Comparison of ENCODE assay signal across 8 cellular contexts in genomic region chr1:120356170-120356569, GRCh38. TPM values are rescaled to one million over a fixed set of nuclear protein-coding genes. Genes with fewer than 3 reads are reported as not detected.
A peak's percentile ranks its signal among the peaks of the same experiment; 100 is the strongest.
DNase-seq lines count a peak whose midpoint lies in the region; ATAC-seq, FAIRE-seq and TF ChIP-seq lines count a peak whose summit lies in the region.
"Not testable (repeated sequence)": the region's sequence is repeated elsewhere in the genome, so short reads cannot be mapped to it uniquely, and the experiment has no call there.

No MANE protein-coding gene starts in this region.

- in situ Hi-C loops in ACHN (cut with HindIII; ENCODE audit: low pct_ligation_motif_present, low pct_unique_long_range_greater_than_20kb, low sequenced_read_pairs): not testable (repeated sequence)

- not testable (repeated sequence) for H2BK12ac ChIP-seq in H1 (ENCODE audit: low read depth, low read length)

- intact Hi-C loops in left colon (cut with DNase I, micrococcal nuclease): not testable (repeated sequence)

- H2AFZ ChIP-seq in H1 (ENCODE audit: low read length): not testable (repeated sequence)

- H3K23me2 ChIP-seq in H1 (ENCODE audit: low read depth, low read length): not testable (repeated sequence)

- H2BK20ac ChIP-seq in H1 (ENCODE audit: low read length): not testable (repeated sequence)

- FAIRE-seq in H1 (lab: Jason Lieb, UNC): not testable (repeated sequence)

- POLR2A ChIA-PET in GM10248 (lab: Yijun Ruan, JAX); H1 (lab: Charles Lee; ENCODE audit: partially characterized antibody): not testable (repeated sequence)

- H4K8ac ChIP-seq in H1 (ENCODE audit: extremely low read depth, insufficient read depth, low read length): not testable (repeated sequence)

- H4K91ac ChIP-seq in H1 (replicated peaks; ENCODE audit: insufficient read length, low read length): not testable (repeated sequence)

- not testable (repeated sequence) for H2AK5ac ChIP-seq in H1 (ENCODE audit: low read depth, low read length)

- not testable (repeated sequence) for H3K4me1 ChIP-seq in H1 (replicated peaks in 1 of 4; ENCODE audit: control insufficient read depth in 3 of 4, insufficient read depth in 4 of 4, low read length in 3 of 4)

- CTCF ChIA-PET in GM10248 (lab: Yijun Ruan, JAX); H1 (lab: Charles Lee; ENCODE audit: partially characterized antibody): not testable (repeated sequence)

- not testable (repeated sequence) for H3K4me2 ChIP-seq in H1 (ENCODE audit: insufficient read depth in 1 of 2, low read depth in 2 of 2, low read length in 2 of 2)

- not testable (repeated sequence) for H3K79me1 ChIP-seq in H1 (ENCODE audit: low read depth, low read length)

- not testable (repeated sequence) for H3K36me3 ChIP-seq in H1 (ENCODE audit: control insufficient read depth in 2 of 4, insufficient read depth in 4 of 4, low read length in 3 of 4)

- H3K79me2 ChIP-seq in H1 (ENCODE audit: control insufficient read depth in 1 of 2, insufficient read depth in 2 of 2, low read length in 2 of 2): not testable (repeated sequence)

- TF ChIP-seq CTCF in GM10248 (IDR thresholded peaks at IDR 0.05; ENCODE audit: control extremely low read depth, extremely low read depth, low read depth, missing control alignments) (peak; percentile 15), H1 (IDR thresholded peaks at IDR 0.05; ENCODE audit: control extremely low read depth in 1 of 3, insufficient read depth in 1 of 3, low read depth in 1 of 3, low read length in 3 of 3) (peak in 1 of 3 experiments; percentile 25; a peak in 1 of 4 replicates)

- H2BK5ac ChIP-seq in H1 (ENCODE audit: low read depth, low read length): not testable (repeated sequence)

- not testable (repeated sequence) for H3K4ac ChIP-seq in H1 (replicated peaks; ENCODE audit: insufficient read length, low read depth, low read length)

- DNase-seq in ACHN (peak; percentile 6), NAMALWA (ENCODE audit: low spot score) (peak; percentile 37), SHP77 (lab: John Stamatoyannopoulos, UW) (peak; percentile 41 to 60), left colon (peak; percentile 15 to 22), renal cortical epithelial cell (ENCODE audit: low read depth) (peak; percentile 32)
- DNase-seq in GM10248 (ENCODE audit: extremely low spot score); H1 (ENCODE audit: low read depth in 1 of 2, low spot score in 2 of 2): not testable (repeated sequence)
- DNase-seq in activated CD8-positive, alpha-beta memory T cell treated with anti-CD3 and anti-CD28 coated beads, Interleukin-2, amount 50 U/mL, for 48 hours: peak; percentile 41

- peak; percentile 21 to 33; a peak in 3 of 4 replicates for TF ChIP-seq RAD21 in H1 (IDR thresholded peaks at IDR 0.05 in 1 of 2, conservative IDR thresholded peaks at IDR 0.05 in 1 of 2; ENCODE audit: low read depth in 2 of 2, low read length in 2 of 2)

- not testable (repeated sequence) for H3K27me3 ChIP-seq in H1 (replicated peaks in 1 of 4; ENCODE audit: control insufficient read depth in 3 of 4, extremely low read depth in 1 of 4, insufficient read depth in 3 of 4, low read length in 3 of 4)

- H3K23ac ChIP-seq in H1 (ENCODE audit: insufficient read length): not testable (repeated sequence)

- not testable (repeated sequence) for H3K27ac ChIP-seq in H1 (ENCODE audit: low read depth, low read length)

- ATAC-seq in left colon: not testable (repeated sequence)

- H3K56ac ChIP-seq in H1 (replicated peaks; ENCODE audit: insufficient read length, low read depth, low read length): not testable (repeated sequence)

- H4K5ac ChIP-seq in H1 (ENCODE audit: insufficient read length, low read depth, low read length): not testable (repeated sequence)

- not testable (repeated sequence) for H3K9ac ChIP-seq in H1 (replicated peaks in 1 of 4; ENCODE audit: extremely low read depth in 1 of 4, low read depth in 3 of 4, low read length in 3 of 4)

- H4K20me1 ChIP-seq in H1 (replicated peaks in 1 of 2; ENCODE audit: control insufficient read depth in 1 of 2, insufficient read depth in 2 of 2, low read length in 2 of 2): not testable (repeated sequence)

- not testable (repeated sequence) for H3K4me3 ChIP-seq in H1 (ENCODE audit: extremely low read depth in 1 of 4, insufficient read depth in 2 of 4, low read depth in 3 of 4, low read length in 4 of 4)

- H3K9me3 ChIP-seq in H1 (ENCODE audit: insufficient read depth in 2 of 2, low read depth in 1 of 2, low read length in 1 of 2): not testable (repeated sequence)

- H2BK15ac ChIP-seq in H1 (ENCODE audit: low read length): not testable (repeated sequence)

- TF ChIP-seq EP300 in H1 (IDR thresholded peaks at IDR 0.05; ENCODE audit: borderline replicate concordance in 1 of 2, low read depth in 2 of 2, low read length in 2 of 2): not testable (repeated sequence)

- not testable (repeated sequence) for H2BK120ac ChIP-seq in H1 (replicated peaks; ENCODE audit: low read depth, low read length)

- TF ChIP-seq POLR2A in H1 (IDR thresholded peaks at IDR 0.05; ENCODE audit: control extremely low read depth in 1 of 2, low read depth in 2 of 2, low read length in 2 of 2): not testable (repeated sequence)

- H3K14ac ChIP-seq in H1 (ENCODE audit: insufficient read length): not testable (repeated sequence)

- 45% methylated on average over 2 of the region's 8 CpGs; no CpG with 5 or more reads in 1 of the 2 experiments for WGBS in H1 (ENCODE audit: extremely low coverage in 1 of 2, insufficient coverage in 1 of 2, insufficient read length in 1 of 2, insufficient replicate concordance in 2 of 2, low coverage in 1 of 2, low lambda C conversion rate in 2 of 2, missing lambda C conversion rate in 1 of 2), 2 experiments

- not testable (repeated sequence) for H3K18ac ChIP-seq in H1 (ENCODE audit: extremely low read depth, low read length)

RNA-seq across cellular contexts. Expression of gene NBPF8, which starts 58.7 kb away (rescaled TPM):
- total RNA-seq in H1 (2021; fragmentation: NEBNext Ultra II Directional; extraction: Animal tissue kit (Norgen Biotek cat#: 25700)): 1.3 and 1.5 TPM in 2 replicates
- 0.67 and 1.5 TPM in 2 replicates for polyA plus RNA-seq in H1 (2011; rRNA removed)
- 1.3 TPM for polyA plus RNA-seq in H1 (2011; cell fraction: cytosol; rRNA removed)
- polyA plus RNA-seq in H1 (2011; cell fraction: nucleus; rRNA removed): 3.7 TPM
- 1.1 to 1.9 TPM (median 1.5 TPM) in 4 replicates for polyA plus RNA-seq in H1 (2012, experiment 1 of 2)
- 0.21 TPM for polyA plus RNA-seq in H1 (2012, experiment 2 of 2)
- polyA plus RNA-seq in H1 (2013, experiment 1 of 2): 1.2 TPM
- 0.85 TPM for polyA plus RNA-seq in H1 (2013, experiment 2 of 2)
- 1.7 and 2.2 TPM in 2 replicates for polyA minus RNA-seq in H1 (2011; rRNA and poly(A)+ RNA removed)
- polyA minus RNA-seq in H1 (2011; cell fraction: cytosol; rRNA and poly(A)+ RNA removed): 1.6 TPM
- polyA minus RNA-seq in H1 (2011; cell fraction: nucleus; rRNA and poly(A)+ RNA removed): 2.8 TPM
- total RNA-seq in left colon: 1 to 10 TPM; 2.8 to 3.5 TPM
- 9.9 and 12.7 TPM in 2 replicates for total RNA-seq in renal cortical epithelial cell
